ENCODE assay signal across 16 cellular contexts in the genomic region with DNA sequence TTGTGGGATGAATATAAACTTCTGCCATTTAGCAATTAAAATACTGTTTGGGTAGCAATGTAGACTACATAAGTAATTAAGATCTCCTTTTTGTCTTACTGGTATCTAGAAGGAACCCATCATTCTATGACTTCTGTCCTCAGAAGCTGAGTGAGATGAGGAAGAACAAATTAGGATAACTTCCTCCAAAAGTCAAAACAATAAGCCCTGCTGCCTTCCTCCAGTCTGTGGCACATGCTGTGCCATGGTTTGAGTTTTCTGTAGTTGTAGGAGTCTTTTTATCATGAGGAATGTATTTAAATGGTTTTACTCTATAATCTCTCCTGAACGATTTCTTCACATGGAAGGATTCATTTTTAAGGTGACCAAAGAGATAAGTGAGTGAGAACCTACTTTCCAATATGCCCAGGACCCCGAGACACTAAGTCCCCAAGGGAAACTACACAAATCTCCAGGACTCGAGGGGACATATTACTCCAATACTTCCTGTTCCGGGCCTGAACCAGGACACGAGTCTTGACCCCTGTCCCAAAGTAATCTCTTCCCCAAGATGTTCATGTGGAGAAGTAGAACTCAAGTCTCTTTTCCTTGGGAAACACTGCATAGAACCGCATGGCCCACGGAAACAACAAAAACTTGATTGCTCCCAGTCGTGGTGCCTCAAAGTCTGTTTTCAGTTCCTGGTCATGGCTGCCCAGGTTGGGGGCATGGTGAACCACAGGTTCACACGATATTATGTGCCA.
A peak's percentile ranks its signal among the peaks of the same experiment; 100 is the strongest.
DNase-seq lines count a peak whose midpoint lies in the region; ATAC-seq, FAIRE-seq and TF ChIP-seq lines count a peak whose summit lies in the region.
"Had no signal": no experiment of that assay in that cellular context is flagged by ENCODE, and none has a peak within 500 bp of the region (broad histone marks: within the 10 kb centered on the region; RNA-seq: fewer than 3 reads in every experiment).

No MANE protein-coding gene starts in this region.

- H3K27ac ChIP-seq in heart right ventricle (peak overlapping the region in 8 of 10 donors; percentile 1 to 91 (median 57)), sigmoid colon (peak overlapping the region in 3 of 4 donors; percentile 43 to 60 (median 50))
- H3K27ac ChIP-seq: GM23248, prostate gland had no signal

- H3K4me1 ChIP-seq in heart right ventricle: peaks cover 0 to 48% (median 0%) of the 10 kb centered on the region in 9 donors
- H3K4me1 ChIP-seq in sigmoid colon: no peaks in the 10 kb centered on the region
- H3K4me1 ChIP-seq: breast epithelium, prostate gland had no signal

- 84 to 95% methylated on average over 9 of the region's 9 CpGs for WGBS in heart right ventricle, 2 donors
- WGBS in sigmoid colon, 2 donors: 83 to 85% methylated on average over 9 of the region's 9 CpGs

- TF ChIP-seq POLR2A in GM12891 (IDR thresholded peaks at IDR 0.05; ENCODE audit: low read depth, low read length) (no peak), sigmoid colon (IDR thresholded peaks at IDR 0.05) (no peak)

- peak; percentile 28 for FAIRE-seq in GM12891 (lab: Jason Lieb, UNC)
- FAIRE-seq: endometrium had no signal

- H3K36me3 ChIP-seq in heart right ventricle: no peaks in the 10 kb centered on the region
- H3K36me3 ChIP-seq in sigmoid colon: no peaks in the 10 kb centered on the region
- H3K36me3 ChIP-seq: breast epithelium, prostate gland had no signal

- H3K9me3 ChIP-seq in heart right ventricle: no peaks in the 10 kb centered on the region
- no peaks in the 10 kb centered on the region for H3K9me3 ChIP-seq in sigmoid colon
- H3K9me3 ChIP-seq: breast epithelium, prostate gland had no signal

- TF ChIP-seq CTCF in heart right ventricle (IDR thresholded peaks at IDR 0.05) (no peak), sigmoid colon (IDR thresholded peaks at IDR 0.05) (no peak)

- TF ChIP-seq EP300 in sigmoid colon (IDR thresholded peaks at IDR 0.05): no peak

- no peak overlapping the region for H3K4me3 ChIP-seq in heart right ventricle
- H3K4me3 ChIP-seq in sigmoid colon: no peak overlapping the region
- H3K4me3 ChIP-seq: breast epithelium, GM23248, prostate gland had no signal

- intact Hi-C loops in heart right ventricle (cut with DNase I): loop anchor here in 1 of 10 donors (1.0 kb wide), 1 partner anchor 27 kb away; no protein-coding TSS in a partner anchor
- intact Hi-C loops in sigmoid colon (cut with DNase I): no loop called here

- ATAC-seq in heart right ventricle (peak in 4 of 8 donors; percentile 44 to 70 (median 56)), left lobe of liver (no peak)
- ATAC-seq: T-helper 17 cell had no signal

- DNase-seq in GM12891 (ENCODE audit: insufficient read length, low spot score) (no peak), SKM-1 treated with dmso at 0.1 percent for 144 hours (lab: John Stamatoyannopoulos, UW; ENCODE audit: unreplicated experiment) (peak; percentile 37), heart right ventricle (no peak), sigmoid colon (no peak), amygdala (lab: John Stamatoyannopoulos, UW) (no peak), NCI-H1092 treated with DMSO at 0.1 percent for 48 hours (lab: John Stamatoyannopoulos, UW) (no peak), left lobe of liver (ENCODE audit: low spot score) (no peak), NCI-H524 treated with DMSO at 0.1 percent for 48 hours (lab: John Stamatoyannopoulos, UW) (no peak)
- DNase-seq: activated naive CD4-positive, alpha-beta T cell treated with anti-CD3 and anti-CD28 coated beads, Interleukin-2, amount 10 ng/mL, durations not matched to agents 7 days and 5 days; GM23248; NCI-H1417 treated with DMSO at 0.1 percent for 48 hours; stimulated activated CD8-positive, alpha-beta memory T cell treated with anti-CD3 and anti-CD28 coated beads, Interleukin-4, amount 100 ng/mL, for 48 hours; T-helper 17 cell had no signal

- H3K27me3 ChIP-seq in heart right ventricle: no peaks in the 10 kb centered on the region
- H3K27me3 ChIP-seq in sigmoid colon: no peaks in the 10 kb centered on the region
- H3K27me3 ChIP-seq: breast epithelium had no signal

TF ChIP-seq in GM12891, 5 proteins besides CTCF, POLR2A, EP300 and RAD21:
- TF ChIP-seq TAF1 (IDR thresholded peaks at IDR 0.05; ENCODE audit: low read depth, low read length): no peak
- TF ChIP-seq POLR2AphosphoS5 (IDR thresholded peaks at IDR 0.05; ENCODE audit: low read depth, low read length): no peak
- no peak for TF ChIP-seq SPI1 (IDR thresholded peaks at IDR 0.05; ENCODE audit: low read depth, low read length)
- no peak for TF ChIP-seq PAX5 (IDR thresholded peaks at IDR 0.05; ENCODE audit: insufficient read depth, low read length, severe bottlenecking)
- no peak for TF ChIP-seq POU2F2 (IDR thresholded peaks at IDR 0.05; ENCODE audit: low read depth, low read length)
